7 cellular contexts compared by ENCODE assay signal in the genomic region with DNA sequence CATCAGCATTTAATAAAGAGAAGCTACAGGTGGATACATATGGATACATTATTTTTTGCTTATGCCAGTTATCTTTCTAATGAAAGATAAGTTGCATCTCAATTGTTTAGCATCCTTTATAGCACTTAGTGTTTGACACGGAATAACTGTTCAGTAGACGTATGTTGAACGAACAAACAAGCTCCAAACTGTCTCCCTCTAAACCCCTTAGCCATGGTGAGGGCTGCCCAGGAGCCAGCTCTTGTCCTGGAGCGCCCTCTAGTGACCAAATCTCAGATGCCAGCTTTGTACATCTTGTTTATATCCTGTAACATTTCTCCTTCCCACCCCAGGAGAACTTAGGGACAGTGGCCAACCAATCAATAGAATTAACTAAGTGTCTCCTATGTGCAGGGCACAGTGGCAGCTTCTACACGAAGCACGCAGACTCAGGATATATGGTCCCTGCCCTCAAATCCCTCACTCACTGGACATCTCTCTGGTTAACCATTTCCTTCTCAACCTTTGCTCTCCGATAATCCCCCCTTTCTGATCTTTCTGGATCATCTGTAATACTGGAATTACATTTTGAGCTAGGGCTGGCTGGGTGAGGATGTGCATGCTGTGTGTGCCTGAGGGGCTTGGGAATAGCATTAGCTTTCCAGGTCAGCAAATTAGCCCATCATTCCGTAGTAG. TPM values are rescaled to one million over a fixed set of nuclear protein-coding genes. Genes with fewer than 3 reads are reported as not detected.
DNase-seq lines count a peak whose midpoint lies in the region; ATAC-seq, FAIRE-seq and TF ChIP-seq lines count a peak whose summit lies in the region.

No MANE protein-coding gene starts in this region.

- no peak for TF ChIP-seq POLR2A in GM12892 (IDR thresholded peaks at IDR 0.05; ENCODE audit: low read depth, low read length)
- TF ChIP-seq POLR2A in NB4 (IDR thresholded peaks at IDR 0.05; ENCODE audit: extremely low read depth, insufficient read length), result no peak
- no peak for TF ChIP-seq POLR2A in upper lobe of left lung (IDR thresholded peaks at IDR 0.05)

- TF ChIP-seq CTCF in NB4 (IDR thresholded peaks at IDR 0.05; ENCODE audit: low read depth, low read length), result peak; percentile 62
- TF ChIP-seq CTCF in upper lobe of left lung (IDR thresholded peaks at IDR 0.05), result peak; percentile 68 to 88 (median 78)

- peak; percentile 83 to 85 for ATAC-seq in upper lobe of left lung (ENCODE audit: low FRiP score in 2 of 2)

- H3K27me3 ChIP-seq in SJCRH30 (0 out of 2 replicates have a peak, but pooled peaks cover 1% of the 10 kb centered on the region), upper lobe of left lung (no peaks in the 10 kb centered on the region)

- H3K27ac ChIP-seq in SJCRH30 (no peak overlapping the region), upper lobe of left lung (no peak overlapping the region)

- FAIRE-seq in GM12892 (lab: Jason Lieb, UNC), result peak; percentile 90

- H3K9me3 ChIP-seq in SJCRH30 (replicated peaks), result no peaks in the 10 kb centered on the region
- no peaks in the 10 kb centered on the region for H3K9me3 ChIP-seq in upper lobe of left lung

- TF ChIP-seq EP300 in upper lobe of left lung (IDR thresholded peaks at IDR 0.05), result no peak

- DNase-seq in GM12892 (ENCODE audit: insufficient read length) (peak; percentile 64), NB4 (ENCODE audit: low read depth) (peak; percentile 79), SJCRH30 (peak; percentile 58 to 81), germinal center (ENCODE audit: low spot score) (peak; percentile 78), pons (ENCODE audit: low spot score) (peak; percentile 83), upper lobe of left lung (peak in 1 of 2 donors; percentile 78)
- peak; percentile 53 for DNase-seq in activated effector memory CD4-positive, alpha-beta T cell treated with Interleukin-2 at 50 U/mL for 16 hours

- H3K36me3 ChIP-seq in SJCRH30 (no peaks in the 10 kb centered on the region), upper lobe of left lung (no peaks in the 10 kb centered on the region)

- WGBS in upper lobe of left lung, 2 donors, result 23 to 26% methylated on average over 8 of the region's 8 CpGs

- H3K4me3 ChIP-seq in NB4 (ENCODE audit: low read depth, low read length) (no peak overlapping the region), SJCRH30 (no peak overlapping the region), upper lobe of left lung (no peak overlapping the region)

- H3K4me1 ChIP-seq in SJCRH30 (no peaks in the 10 kb centered on the region), upper lobe of left lung (no peaks in the 10 kb centered on the region)

RNA-seq across cellular contexts. Expression of a gene that starts 22.9 kb away (rescaled TPM):
- polyA plus RNA-seq in GM12892 (2012; ENCODE audit: missing spikeins), result not detected
- total RNA-seq in SJCRH30 (2014; rRNA removed; shearing (Covaris generic)), result not detected in 2 replicates
- not detected for total RNA-seq in upper lobe of left lung

RNA-seq across cellular contexts. Expression of a gene that starts 45.1 kb away (rescaled TPM):
- not detected for polyA plus RNA-seq in GM12892 (2012; ENCODE audit: missing spikeins)
- total RNA-seq in SJCRH30 (2014; rRNA removed; shearing (Covaris generic)), result not detected in 2 replicates
- total RNA-seq in upper lobe of left lung, result under 1 TPM in 1 of 6 donors, not detected in 5; 0.33 TPM
